ENCODE assay signal across 11 cellular contexts in the genomic region with DNA sequence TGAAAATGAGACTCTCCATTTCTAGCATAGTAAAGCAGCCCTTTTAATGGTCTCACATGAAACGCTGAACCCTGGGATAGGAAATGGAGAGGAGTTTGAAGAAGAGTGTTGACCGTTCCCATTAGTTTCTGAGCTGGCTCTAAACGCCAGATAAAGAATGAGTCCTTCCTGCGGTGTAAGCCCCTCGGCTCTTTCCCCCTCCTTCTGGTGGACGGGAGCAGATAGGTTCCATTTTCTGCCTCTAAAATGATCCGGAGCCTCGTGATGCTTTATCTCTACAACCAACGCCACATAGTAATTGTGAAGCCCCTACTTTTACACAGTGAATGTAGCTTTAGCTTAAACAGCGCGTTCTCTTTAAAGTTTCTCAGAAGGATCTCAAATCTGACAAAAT. TPM values are rescaled to one million over a fixed set of nuclear protein-coding genes. Genes with fewer than 3 reads are reported as not detected.
A peak's percentile ranks its signal among the peaks of the same experiment; 100 is the strongest.
DNase-seq lines count a peak whose midpoint lies in the region; ATAC-seq and TF ChIP-seq lines count a peak whose summit lies in the region.
"Had no signal": no experiment of that assay in that cellular context is flagged by ENCODE, and none has a peak within 500 bp of the region (broad histone marks: within the 10 kb centered on the region; RNA-seq: fewer than 3 reads in every experiment).

No MANE protein-coding gene starts in this region.

- no peak overlapping the region for H2BK5ac ChIP-seq in IMR-90 (ENCODE audit: low read depth, low read length, poor library complexity, severe bottlenecking)

- H4K20me1 ChIP-seq in IMR-90 (ENCODE audit: insufficient read depth, low read length) (no peaks in the 10 kb centered on the region), hepatocyte (ENCODE audit: insufficient read depth, poor library complexity, severe bottlenecking) (no peaks in the 10 kb centered on the region)

- no CpG with 5 or more reads among the region's 11 CpGs for WGBS in IMR-90 (ENCODE audit: extremely low coverage in 2 of 2, insufficient read length in 1 of 2), 2 experiments
- WGBS in hepatocyte (ENCODE audit: low lambda C conversion rate, missing lambda C conversion rate): 19% methylated on average over 11 of the region's 11 CpGs

- dilution Hi-C loops in IMR-90 (cut with HindIII; ENCODE audit: low sequenced_read_pairs, unreplicated experiment): no loop called here

- H3K9me3 Mint-ChIP-seq in activated naive CD8-positive, alpha-beta T cell treated with anti-CD3 and anti-CD28 coated beads, Interleukin-2, amount 50 U/mL, for 24 hours: no peaks in the 10 kb centered on the region
- H3K9me3 Mint-ChIP-seq in activated T-helper 1 cell treated with anti-CD3 and anti-CD28 coated beads, Interleukin-12 subunit alpha, Interleukin-12 subunit beta, Interleukin-2, Interleukin-4 antibody, amounts not matched to agents 30 ng/mL and 10 ng/mL and 1 ng/mL, durations not matched to agents 14 hours and 24 hours and 36 hours: no peaks in the 10 kb centered on the region

- 0 out of 2 replicates have a peak overlapping the region, but pooled peaks have one; percentile 14 for H2BK20ac ChIP-seq in IMR-90 (ENCODE audit: low read depth, low read length)

- H3K18ac ChIP-seq in IMR-90 (ENCODE audit: low read depth, low read length): no peak overlapping the region; the same call in 1 of the 2 replicates

- H3K23ac ChIP-seq in IMR-90 (ENCODE audit: low read depth, low read length): peak overlapping the region; percentile 51; the same call in 1 of the 2 replicates

- peaks cover 3% of the 10 kb centered on the region for H3K9me1 ChIP-seq in IMR-90 (ENCODE audit: insufficient read depth, low read length)

- H2BK15ac ChIP-seq in IMR-90 (ENCODE audit: low read depth, low read length): peak overlapping the region; percentile 2; the same call in 1 of the 3 replicates

- intact Hi-C loops in IMR-90 (cut with micrococcal nuclease): no loop called here
- intact Hi-C loops in activated T-helper 1 cell treated with anti-CD3 and anti-CD28 coated beads, Interleukin-12 subunit alpha, Interleukin-12 subunit beta, Interleukin-2, Interleukin-4 antibody, amounts not matched to agents 30 ng/mL and 10 ng/mL and 1 ng/mL, durations not matched to agents 14 hours and 24 hours and 36 hours (cut with micrococcal nuclease): loop anchor here (2.0 kb wide), 1 partner anchor 26 kb away; no protein-coding TSS in a partner anchor

- no peaks in the 10 kb centered on the region for H3K79me1 ChIP-seq in IMR-90 (ENCODE audit: low read depth in 1 of 2, low read length in 2 of 2)

- no peaks in the 10 kb centered on the region for H3K79me2 ChIP-seq in hepatocyte

- H4K5ac ChIP-seq in IMR-90 (ENCODE audit: low read depth, low read length): peak overlapping the region; percentile 91

- BruUV-seq in IMR-90 (replicated peaks; lab: Mats Ljungman, UMichigan): no TSS peak

- H2BK120ac ChIP-seq in IMR-90 (ENCODE audit: low read depth, low read length): peak overlapping the region; percentile 63; the same call in 1 of the 2 replicates

- H3K36me3 Mint-ChIP-seq in activated naive CD8-positive, alpha-beta T cell treated with anti-CD3 and anti-CD28 coated beads, Interleukin-2, amount 50 U/mL, for 24 hours (ENCODE audit: low read depth): no peaks in the 10 kb centered on the region
- no peaks in the 10 kb centered on the region for H3K36me3 Mint-ChIP-seq in activated T-helper 1 cell treated with anti-CD3 and anti-CD28 coated beads, Interleukin-12 subunit alpha, Interleukin-12 subunit beta, Interleukin-2, Interleukin-4 antibody, amounts not matched to agents 30 ng/mL and 10 ng/mL and 1 ng/mL, durations not matched to agents 14 hours and 24 hours and 36 hours (ENCODE audit: low read depth)

- CTCF ChIA-PET in IMR-90 (lab: Yijun Ruan, JAX): interaction anchor here (0.7 kb wide), 1 partner anchor 30 kb away, joined by 3 read pairs; no protein-coding TSS in a partner anchor

- no peaks in the 10 kb centered on the region for H3K36me3 ChIP-seq in IMR-90 (ENCODE audit: control insufficient read depth, insufficient read depth, low read length)
- no peaks in the 10 kb centered on the region for H3K36me3 ChIP-seq in hepatocyte (replicated peaks; ENCODE audit: insufficient read depth, low read depth)
- H3K36me3 ChIP-seq in skeletal muscle satellite cell (ENCODE audit: insufficient read depth, low read length): no peaks in the 10 kb centered on the region
- H3K36me3 ChIP-seq: thyroid gland had no signal

- no peak overlapping the region for H3K27ac Mint-ChIP-seq in activated naive CD8-positive, alpha-beta T cell treated with anti-CD3 and anti-CD28 coated beads, Interleukin-2, amount 50 U/mL, for 24 hours
- H3K27ac Mint-ChIP-seq in activated T-helper 1 cell treated with anti-CD3 and anti-CD28 coated beads, Interleukin-12 subunit alpha, Interleukin-12 subunit beta, Interleukin-2, Interleukin-4 antibody, amounts not matched to agents 30 ng/mL and 10 ng/mL and 1 ng/mL, durations not matched to agents 14 hours and 24 hours and 36 hours: no peak overlapping the region

- H3K4ac ChIP-seq in IMR-90 (ENCODE audit: low read depth, low read length): no peak overlapping the region

- TF ChIP-seq CTCF in IMR-90 (conservative IDR thresholded peaks at IDR 0.05; ENCODE audit: low read depth, low read length): no peak
- TF ChIP-seq CTCF in hepatocyte (IDR thresholded peaks at IDR 0.05; ENCODE audit: poor library complexity): no peak

- H3K27me3 ChIP-seq in IMR-90 (ENCODE audit: control insufficient read depth, insufficient read depth, low read length) (no peaks in the 10 kb centered on the region), hepatocyte (no peaks in the 10 kb centered on the region), skeletal muscle satellite cell (ENCODE audit: control insufficient read depth, insufficient read depth, low read length) (peaks cover 29% of the 10 kb centered on the region)
- H3K27me3 ChIP-seq: thyroid gland had no signal

- H3K4me3 ChIP-seq in IMR-90 (ENCODE audit: insufficient read depth, low read depth, low read length) (no peak overlapping the region), hepatocyte (peak overlapping the region; percentile 40), skeletal muscle satellite cell (ENCODE audit: low read length) (peak overlapping the region; percentile 70)
- H3K4me3 ChIP-seq: thyroid gland had no signal

- H3K56ac ChIP-seq in IMR-90 (ENCODE audit: extremely low read depth, insufficient read depth, low read length): no peak overlapping the region

- ATAC-seq in IMR-90 (ENCODE audit: low read depth): peak; percentile 52
- ATAC-seq in activated naive CD8-positive, alpha-beta T cell treated with anti-CD3 and anti-CD28 coated beads, Interleukin-2, amount 50 U/mL, for 24 hours: no peak
- ATAC-seq in GM21717 (IDR thresholded peaks at IDR 0.05; ENCODE audit: unreplicated experiment): no peak
- ATAC-seq in HG03469 (IDR thresholded peaks at IDR 0.05; ENCODE audit: unreplicated experiment): no peak

- H3K4me3 Mint-ChIP-seq in activated naive CD8-positive, alpha-beta T cell treated with anti-CD3 and anti-CD28 coated beads, Interleukin-2, amount 50 U/mL, for 24 hours: peak overlapping the region; percentile 72
- no peak overlapping the region for H3K4me3 Mint-ChIP-seq in activated T-helper 1 cell treated with anti-CD3 and anti-CD28 coated beads, Interleukin-12 subunit alpha, Interleukin-12 subunit beta, Interleukin-2, Interleukin-4 antibody, amounts not matched to agents 30 ng/mL and 10 ng/mL and 1 ng/mL, durations not matched to agents 14 hours and 24 hours and 36 hours

- DNase-seq in IMR-90 (no peak), hepatocyte (ENCODE audit: low spot score) (peak; percentile 26), GM03348 (ENCODE audit: low spot score) (no peak)
- no peak for DNase-seq in activated naive CD8-positive, alpha-beta T cell treated with anti-CD3 and anti-CD28 coated beads, Interleukin-2, amount 50 U/mL, for 24 hours
- no peak for DNase-seq in activated T-helper 1 cell treated with anti-CD3 and anti-CD28 coated beads, Interleukin-12 subunit alpha, Interleukin-12 subunit beta, Interleukin-2, Interleukin-4 antibody, amounts not matched to agents 30 ng/mL and 10 ng/mL and 1 ng/mL, durations not matched to agents 14 hours and 24 hours and 36 hours (ENCODE audit: low spot score)
- DNase-seq: activated CD4-positive, alpha-beta T cell treated with anti-CD3 and anti-CD28 coated beads for 1 hour; NCI-H1694 had no signal

- H3K9ac ChIP-seq in IMR-90 (ENCODE audit: low read depth, low read length) (no peak overlapping the region), skeletal muscle satellite cell (ENCODE audit: low read depth, low read length) (peak overlapping the region; percentile 70)

- H2AK5ac ChIP-seq in IMR-90 (ENCODE audit: low read depth, low read length): no peak overlapping the region

- TF ChIP-seq RAD21 in IMR-90 (IDR thresholded peaks at IDR 0.05; ENCODE audit: low read length): no peak

- peaks cover 20% of the 10 kb centered on the region for H3K4me1 Mint-ChIP-seq in activated naive CD8-positive, alpha-beta T cell treated with anti-CD3 and anti-CD28 coated beads, Interleukin-2, amount 50 U/mL, for 24 hours
- H3K4me1 Mint-ChIP-seq in activated T-helper 1 cell treated with anti-CD3 and anti-CD28 coated beads, Interleukin-12 subunit alpha, Interleukin-12 subunit beta, Interleukin-2, Interleukin-4 antibody, amounts not matched to agents 30 ng/mL and 10 ng/mL and 1 ng/mL, durations not matched to agents 14 hours and 24 hours and 36 hours (ENCODE audit: low read depth): no peaks in the 10 kb centered on the region

- POLR2A ChIA-PET in IMR-90 (lab: Charles Lee; ENCODE audit: unreplicated experiment): no interaction called here

- H3K27me3 Mint-ChIP-seq in activated naive CD8-positive, alpha-beta T cell treated with anti-CD3 and anti-CD28 coated beads, Interleukin-2, amount 50 U/mL, for 24 hours: peaks cover 43% of the 10 kb centered on the region
- H3K27me3 Mint-ChIP-seq in activated T-helper 1 cell treated with anti-CD3 and anti-CD28 coated beads, Interleukin-12 subunit alpha, Interleukin-12 subunit beta, Interleukin-2, Interleukin-4 antibody, amounts not matched to agents 30 ng/mL and 10 ng/mL and 1 ng/mL, durations not matched to agents 14 hours and 24 hours and 36 hours (ENCODE audit: insufficient read depth): peaks cover 32% of the 10 kb centered on the region

- H4K91ac ChIP-seq in IMR-90 (ENCODE audit: insufficient read depth, low read depth, low read length): no peak overlapping the region

- H3K27ac ChIP-seq in IMR-90 (ENCODE audit: insufficient read depth, low read length) (no peak overlapping the region), hepatocyte (peak overlapping the region; percentile 61)
- H3K27ac ChIP-seq: thyroid gland had no signal

- H3K4me1 ChIP-seq in IMR-90 (ENCODE audit: control insufficient read depth, insufficient read depth, low read length) (peaks cover 2% of the 10 kb centered on the region; the same call in 1 of the 2 replicates), hepatocyte (ENCODE audit: insufficient read depth) (peaks cover 5% of the 10 kb centered on the region), skeletal muscle satellite cell (ENCODE audit: control insufficient read depth, insufficient read depth, low read length) (peaks cover 15% of the 10 kb centered on the region)
- H3K4me1 ChIP-seq: thyroid gland had no signal

- in situ Hi-C loops in IMR-90 (cut with MboI; ENCODE audit: low sequenced_read_pairs): no loop called here

- H2AFZ ChIP-seq in IMR-90 (replicated peaks; ENCODE audit: low read length, poor library complexity): peak overlapping the region; percentile 84
- H2AFZ ChIP-seq in hepatocyte: peak overlapping the region; percentile 93

- no peak overlapping the region for H3K14ac ChIP-seq in IMR-90 (replicated peaks; ENCODE audit: low read depth, low read length)

- peak overlapping the region; percentile 57; the same call in 1 of the 2 replicates for H3K4me2 ChIP-seq in IMR-90 (ENCODE audit: low read depth, low read length)
- H3K4me2 ChIP-seq in hepatocyte: peak overlapping the region; percentile 90
- peak overlapping the region; percentile 93 for H3K4me2 ChIP-seq in skeletal muscle satellite cell (ENCODE audit: low read length)

- peak overlapping the region; percentile 90 to 93 for H4K8ac ChIP-seq in IMR-90 (ENCODE audit: low read depth in 2 of 2, low read length in 2 of 2)

- TF ChIP-seq POLR2A in IMR-90 (IDR thresholded peaks at IDR 0.05; ENCODE audit: low read depth, low read length): no peak

- H3K9me3 ChIP-seq in IMR-90 (ENCODE audit: control insufficient read depth, insufficient read depth, low read length) (no peaks in the 10 kb centered on the region), hepatocyte (ENCODE audit: low read depth) (no peaks in the 10 kb centered on the region), skeletal muscle satellite cell (replicated peaks; ENCODE audit: low read length) (no peaks in the 10 kb centered on the region)
- H3K9me3 ChIP-seq: thyroid gland had no signal

- no peaks in the 10 kb centered on the region for H3K9me2 ChIP-seq in hepatocyte (replicated peaks; ENCODE audit: insufficient read depth)

- peak overlapping the region; percentile 47 for H2AK9ac ChIP-seq in IMR-90 (replicated peaks; ENCODE audit: low read depth, low read length, poor library complexity)

RNA-seq across cellular contexts. Expression of a gene that starts 24.1 kb away (rescaled TPM):
- total RNA-seq in IMR-90 (2012; rRNA removed) (7.9 and 9.7 TPM in 2 replicates), hepatocyte (19.8 and 29.2 TPM in 2 replicates)
- polyA plus RNA-seq in IMR-90 (2012; rRNA removed) (16.6 and 16.9 TPM in 2 replicates), hepatocyte (18.2 and 22.7 TPM in 2 replicates)
- 11.0 and 15.4 TPM in 2 replicates for polyA plus RNA-seq in IMR-90 (2012; cell fraction: cytosol; rRNA removed)
- polyA plus RNA-seq in IMR-90 (2012; cell fraction: nucleus; rRNA removed; ENCODE audit: low replicate concordance): 50.6 and 72.6 TPM in 2 replicates
- total RNA-seq in skeletal muscle satellite cell (2012; rRNA removed): 19.5 and 21.2 TPM in 2 replicates
- total RNA-seq in activated T-helper 1 cell treated with anti-CD3 and anti-CD28 coated beads, Interleukin-12 subunit alpha, Interleukin-12 subunit beta, Interleukin-2, Interleukin-4 antibody, amounts not matched to agents 30 ng/mL and 10 ng/mL and 1 ng/mL, durations not matched to agents 14 hours and 24 hours and 36 hours: 1.3 and 2.0 TPM in 2 replicates
